ENCODE assay signal across 1 cellular context in the genomic region with DNA sequence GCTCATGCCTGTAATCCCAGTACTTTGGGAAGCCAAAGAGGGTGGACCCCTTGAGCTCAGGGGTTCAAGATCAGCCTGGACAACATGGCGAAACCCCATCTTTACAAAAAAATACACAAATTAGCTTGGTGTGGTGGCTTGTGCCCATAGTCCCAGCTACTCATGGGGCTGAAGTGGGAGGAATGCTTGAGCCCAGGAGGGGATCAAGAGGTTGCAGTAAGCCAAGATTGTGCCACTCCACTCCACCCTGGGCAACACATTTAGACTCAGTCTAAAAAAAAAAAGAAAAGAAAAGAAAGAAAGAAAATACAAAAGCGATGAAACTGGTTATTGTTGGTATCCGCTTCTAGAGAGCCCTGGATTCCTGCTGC.
A peak's percentile ranks its signal among the peaks of the same experiment; 100 is the strongest.
TF ChIP-seq lines count a peak whose summit lies in the region.

No MANE protein-coding gene starts in this region.

TF ChIP-seq in K562, 482 proteins besides CTCF, POLR2A, EP300 and RAD21 (continued from another document):
- TF ChIP-seq ZNF436 (CRISPR knock-in tag; IDR thresholded peaks at IDR 0.05) (no peak), THRAP3 (IDR thresholded peaks at IDR 0.05; ENCODE audit: borderline replicate concordance) (0 out of 2 replicates have a peak, but pooled peaks have one; percentile 7), ETV5 (CRISPR knock-in tag; IDR thresholded peaks at IDR 0.05; ENCODE audit: low read depth) (peak; percentile 31; the same call in 1 of the 2 replicates), POLR2AphosphoS2 (IDR thresholded peaks at IDR 0.05; ENCODE audit: low read length) (peak; percentile 72), MBD2 (IDR thresholded peaks at IDR 0.05; ENCODE audit: borderline replicate concordance, low read depth) (peak; percentile 53; the same call in 1 of the 2 replicates), JUND (IDR thresholded peaks at IDR 0.05; ENCODE audit: borderline replicate concordance, low read depth, low read length) (no peak), JUND (tag; IDR thresholded peaks at IDR 0.05; ENCODE audit: borderline replicate concordance, low read depth, low read length) (0 out of 3 replicates have a peak, but pooled peaks have one; percentile 9)
TF ChIP-seq in K562: peak in this region for 23.
